Comparison of ENCODE assay signal across 23 cellular contexts in the genomic region with DNA sequence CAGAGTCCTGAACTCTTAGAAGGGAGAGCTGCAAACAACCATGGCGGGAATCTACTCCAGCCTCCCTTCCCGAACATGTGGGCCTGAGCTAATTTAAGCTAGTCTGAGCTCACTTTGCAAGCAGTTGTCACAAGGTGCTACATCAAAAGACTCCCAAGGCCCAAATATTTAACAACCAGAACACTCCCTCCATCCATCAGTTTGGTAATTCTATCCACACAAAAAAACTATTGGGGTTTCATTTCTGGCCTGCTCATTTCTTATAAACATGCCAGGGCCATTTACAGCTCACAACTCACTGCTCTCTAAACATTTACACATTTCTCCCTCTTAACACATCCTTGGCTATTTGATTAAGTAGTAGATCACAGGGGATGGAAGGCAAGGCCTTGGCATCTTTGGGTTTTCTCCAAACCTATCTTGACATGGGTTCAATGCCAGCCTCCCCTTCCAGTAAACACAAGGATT.
A peak's percentile ranks its signal among the peaks of the same experiment; 100 is the strongest.
DNase-seq lines count a peak whose midpoint lies in the region; TF ChIP-seq lines count a peak whose summit lies in the region.
"Had no signal": no experiment of that assay in that cellular context is flagged by ENCODE, and none has a peak within 500 bp of the region (broad histone marks: within the 10 kb centered on the region; RNA-seq: fewer than 3 reads in every experiment).

No MANE protein-coding gene starts in this region.

- DNase-seq in AG04450 (ENCODE audit: low read depth, low spot score), result peak; percentile 53
- DNase-seq in endothelial cell (ENCODE audit: low spot score), result no peak
- DNase-seq in myocyte (ENCODE audit: low read depth), result peak; percentile 49
- DNase-seq in HK-2 (ENCODE audit: unreplicated experiment), result no peak
- DNase-seq in COLO668 (lab: John Stamatoyannopoulos, UW; ENCODE audit: unreplicated experiment), result no peak
- DNase-seq in kidney tubule cell (ENCODE audit: low spot score), result no peak
- DNase-seq in activated naive CD8-positive, alpha-beta T cell treated with anti-CD3 and anti-CD28 coated beads for 36 hours, result no peak
- DNase-seq: CD8-positive, alpha-beta T cell; DMS53; EL; NCI-H1105; NCI-H1694; NCI-H2107; NCI-H226; NCI-H524; NCI-H82; RPMI8226; SHP77 treated with DMSO at 0.1 percent for 48 hours had no signal

- no peaks in the 10 kb centered on the region for H3K36me3 Mint-ChIP-seq in endothelial cell (ENCODE audit: low read depth, unreplicated experiment)
- H3K36me3 Mint-ChIP-seq in activated naive CD8-positive, alpha-beta T cell treated with anti-CD3 and anti-CD28 coated beads for 36 hours, result no peaks in the 10 kb centered on the region
- H3K36me3 Mint-ChIP-seq: CD8-positive, alpha-beta T cell had no signal

- H3K4me1 Mint-ChIP-seq in endothelial cell (ENCODE audit: unreplicated experiment), result peaks cover 67% of the 10 kb centered on the region
- H3K4me1 Mint-ChIP-seq in activated naive CD8-positive, alpha-beta T cell treated with anti-CD3 and anti-CD28 coated beads for 36 hours, result no peaks in the 10 kb centered on the region

- H3K27ac ChIP-seq in AG04450 (ENCODE audit: low read depth, low read length) (peak overlapping the region; percentile 68), stomach smooth muscle (ENCODE audit: low read length) (peak overlapping the region; percentile 81)
- H3K27ac ChIP-seq: BLaER1 had no signal

- TF ChIP-seq CTCF in AG04450 (IDR thresholded peaks at IDR 0.05; ENCODE audit: low read depth, low read length) (no peak), endothelial cell (IDR thresholded peaks at IDR 0.05; ENCODE audit: unreplicated experiment) (no peak)

- H3K9me3 Mint-ChIP-seq in endothelial cell (ENCODE audit: unreplicated experiment), result no peaks in the 10 kb centered on the region
- peaks cover 2% of the 10 kb centered on the region for H3K9me3 Mint-ChIP-seq in activated naive CD8-positive, alpha-beta T cell treated with anti-CD3 and anti-CD28 coated beads for 36 hours
- H3K9me3 Mint-ChIP-seq: CD8-positive, alpha-beta T cell; GM23338 had no signal

- POLR2A ChIA-PET in AG04450 (lab: Yijun Ruan, JAX), result interaction anchor here (0.8 kb wide), 1 partner anchor 18 kb away, joined by 3 read pairs; no protein-coding TSS in a partner anchor

- peak overlapping the region; percentile 88 for H3K27ac Mint-ChIP-seq in endothelial cell (ENCODE audit: unreplicated experiment)
- no peak overlapping the region for H3K27ac Mint-ChIP-seq in activated naive CD8-positive, alpha-beta T cell treated with anti-CD3 and anti-CD28 coated beads for 36 hours
- H3K27ac Mint-ChIP-seq: CD8-positive, alpha-beta T cell; GM23338 had no signal

- peaks cover 2% of the 10 kb centered on the region for H3K27me3 Mint-ChIP-seq in endothelial cell (ENCODE audit: unreplicated experiment)
- H3K27me3 Mint-ChIP-seq in activated naive CD8-positive, alpha-beta T cell treated with anti-CD3 and anti-CD28 coated beads for 36 hours, result peaks cover 5% of the 10 kb centered on the region

- H3K4me3 Mint-ChIP-seq in endothelial cell (ENCODE audit: unreplicated experiment), result no peak overlapping the region
- no peak overlapping the region for H3K4me3 Mint-ChIP-seq in activated naive CD8-positive, alpha-beta T cell treated with anti-CD3 and anti-CD28 coated beads for 36 hours
- H3K4me3 Mint-ChIP-seq: CD8-positive, alpha-beta T cell; GM23338 had no signal

- no peaks in the 10 kb centered on the region for H3K27me3 ChIP-seq in AG04450 (ENCODE audit: control insufficient read depth, insufficient read depth, low read length)
- no peaks in the 10 kb centered on the region for H3K27me3 ChIP-seq in stomach smooth muscle (ENCODE audit: control insufficient read depth in 1 of 2, insufficient read depth in 2 of 2, low read length in 2 of 2)
- H3K27me3 ChIP-seq: BLaER1 had no signal

- peaks cover 0 to 2% of the 10 kb centered on the region in 2 donors for H3K36me3 ChIP-seq in stomach smooth muscle (ENCODE audit: control insufficient read depth in 2 of 2, insufficient read depth in 2 of 2, low read length in 2 of 2)
- H3K36me3 ChIP-seq: BLaER1 had no signal

- no peaks in the 10 kb centered on the region for H3K9me3 ChIP-seq in AG04450 (ENCODE audit: control insufficient read depth, insufficient read depth, low read length)
- H3K9me3 ChIP-seq in stomach smooth muscle (ENCODE audit: control insufficient read depth in 2 of 2, low read length in 2 of 2), result peaks cover 0 to 3% of the 10 kb centered on the region in 2 donors

- H3K4me3 ChIP-seq in AG04450 (ENCODE audit: low read depth, low read length) (no peak overlapping the region), stomach smooth muscle (ENCODE audit: low read length in 2 of 2) (no peak overlapping the region)
- H3K4me3 ChIP-seq: BLaER1, GM12878, GM23338, K562 had no signal

- CTCF ChIA-PET in AG04450 (lab: Charles Lee), result interaction anchor here (1.5 to 1.7 kb wide), 2 partner anchors 18 to 267 kb away, joined by 5 to 8 read pairs; no protein-coding TSS in a partner anchor

- peak overlapping the region in 1 of 2 donors; percentile 57 for H3K9ac ChIP-seq in stomach smooth muscle (ENCODE audit: low read length in 2 of 2)
- H3K9ac ChIP-seq: BLaER1 had no signal

- peaks cover 67% of the 10 kb centered on the region for H3K4me1 ChIP-seq in stomach smooth muscle (ENCODE audit: control insufficient read depth, insufficient read depth, low read length)

Comparison
In these comparisons a context has a peak if more than half of its experiments do, and no peak if none do; other contexts are left out.
1. DNase-seq: peak in AG04450 (single experiment) and myocyte (single experiment); none in endothelial cell (single experiment), HK-2 (single experiment), COLO668 (single experiment), kidney tubule cell (single experiment) and activated naive CD8-positive, alpha-beta T cell treated with anti-CD3 and anti-CD28 coated beads for 36 hours (single experiment).